Comparison of ENCODE assay signal across 7 cellular contexts in the genomic region with DNA sequence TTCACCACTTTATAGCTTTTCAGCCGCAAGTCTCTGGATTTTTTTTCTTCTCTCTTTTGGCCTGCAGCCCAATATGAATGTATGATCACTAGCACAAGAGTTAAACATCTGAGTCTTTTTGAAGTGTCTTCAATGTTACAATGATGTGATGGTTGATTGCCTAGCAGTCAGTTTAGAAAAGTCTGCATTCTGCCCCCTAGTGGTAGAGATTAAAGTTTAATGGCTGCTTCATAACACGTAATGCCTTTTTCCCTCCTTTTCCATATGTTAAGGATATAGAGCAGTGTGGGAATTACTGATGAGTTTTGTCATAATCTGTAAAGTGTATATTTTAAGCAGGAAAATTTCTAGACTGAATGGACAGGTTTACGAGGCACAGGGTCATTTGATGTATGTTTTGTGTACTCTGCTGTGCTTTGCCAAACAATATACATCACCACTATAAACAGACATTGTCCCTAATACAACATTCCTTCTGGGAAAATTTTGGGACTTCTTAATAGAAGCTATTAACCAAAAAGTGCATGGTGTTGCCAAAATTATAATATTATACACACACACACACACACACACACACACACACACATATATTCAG.
DNase-seq lines count a peak whose midpoint lies in the region; ATAC-seq and TF ChIP-seq lines count a peak whose summit lies in the region.

No MANE protein-coding gene starts in this region.

- ATAC-seq in HG02759 (IDR thresholded peaks at IDR 0.05; ENCODE audit: unreplicated experiment) (peak; percentile 62), HG02970 (IDR thresholded peaks at IDR 0.05; ENCODE audit: low FRiP score, unreplicated experiment) (no peak), GM21360 (IDR thresholded peaks at IDR 0.05; ENCODE audit: unreplicated experiment) (no peak)

- TF ChIP-seq CTCF in GM10266 (IDR thresholded peaks at IDR 0.05; ENCODE audit: control insufficient read depth, insufficient read depth, low read depth, missing control alignments): peak; percentile 38

- DNase-seq in GM10266 (ENCODE audit: extremely low spot score): peak; percentile 21
- peak; percentile 46 for DNase-seq in RPMI7951 (ENCODE audit: low read depth)
- peak; percentile 22 for DNase-seq in germinal center (ENCODE audit: low spot score)
- DNase-seq in superior temporal gyrus (ENCODE audit: extremely low spot score): peak; percentile 77

Comparison
In these comparisons a context has a peak if more than half of its experiments do, and no peak if none do; other contexts are left out.
1. DNase-seq: peak in every context shown above with its lines; median percentile 77 in superior temporal gyrus; 46 in RPMI7951; 22 in germinal center; 21 in GM10266.